ENCODE assay signal across 26 cellular contexts in genomic region chr3:100518244-100518643, GRCh38.
"Had no signal": no experiment of that assay in that cellular context is flagged by ENCODE, and none has a peak within 500 bp of the region (broad histone marks: within the 10 kb centered on the region; RNA-seq: fewer than 3 reads in every experiment).

No MANE protein-coding gene starts in this region.

- H3K4me1 Mint-ChIP-seq: activated CD4-positive, alpha-beta T cell treated with anti-CD3 and anti-CD28 coated beads for 36 hours; activated naive CD8-positive, alpha-beta T cell treated with anti-CD3 and anti-CD28 coated beads for 36 hours; brain; mesothelial cell of epicardium; naive B cell; neural crest cell; stimulated activated memory B cell treated with anti-CD40 and anti-IgM and Interleukin-4, amounts not matched to agents 10 μg/mL and 1 μg/mL and 100 μg/mL, for 72 hours; stimulated activated naive CD8-positive, alpha-beta T cell treated with anti-CD3 and anti-CD28 coated beads, Interleukin-15, amount 100 ng/mL, for 72 hours had no signal

- H3K27me3 Mint-ChIP-seq: activated CD4-positive, alpha-beta T cell treated with anti-CD3 and anti-CD28 coated beads for 36 hours; activated naive CD8-positive, alpha-beta T cell treated with anti-CD3 and anti-CD28 coated beads for 36 hours; brain; stimulated activated naive CD8-positive, alpha-beta T cell treated with anti-CD3 and anti-CD28 coated beads, Interleukin-15, amount 100 ng/mL, for 72 hours had no signal

- H3K4me3 Mint-ChIP-seq: activated CD4-positive, alpha-beta T cell treated with anti-CD3 and anti-CD28 coated beads for 36 hours; activated naive CD4-positive, alpha-beta T cell treated with anti-CD3 and anti-CD28 coated beads for 36 hours; activated naive CD8-positive, alpha-beta T cell treated with anti-CD3 and anti-CD28 coated beads for 36 hours; activated T-cell treated with anti-CD3 and anti-CD28 coated beads, Interleukin-2, amount 50 U/mL, for 72 hours; mesothelial cell of epicardium; neural crest cell; stimulated activated memory B cell treated with anti-CD40 and anti-IgM and Interleukin-4, amounts not matched to agents 10 μg/mL and 1 μg/mL and 100 μg/mL, for 72 hours; stimulated activated naive CD8-positive, alpha-beta T cell treated with anti-CD3 and anti-CD28 coated beads, Interleukin-15, amount 100 ng/mL, for 72 hours had no signal

- H3K4me3 ChIP-seq: ascending aorta, cardiac muscle cell, colonic mucosa, thyroid gland, upper lobe of left lung had no signal

- H3K27ac Mint-ChIP-seq: activated CD4-positive, alpha-beta T cell treated with anti-CD3 and anti-CD28 coated beads for 36 hours; activated naive CD4-positive, alpha-beta T cell treated with anti-CD3 and anti-CD28 coated beads for 36 hours; activated naive CD8-positive, alpha-beta T cell treated with anti-CD3 and anti-CD28 coated beads for 36 hours; activated T-cell treated with anti-CD3 and anti-CD28 coated beads, Interleukin-2, amount 50 U/mL, for 72 hours; mesothelial cell of epicardium; stimulated activated memory B cell treated with anti-CD40 and anti-IgM and Interleukin-4, amounts not matched to agents 10 μg/mL and 1 μg/mL and 100 μg/mL, for 72 hours; stimulated activated naive CD8-positive, alpha-beta T cell treated with anti-CD3 and anti-CD28 coated beads, Interleukin-15, amount 100 ng/mL, for 72 hours had no signal

- ATAC-seq: activated CD4-positive, alpha-beta T cell treated with anti-CD3 and anti-CD28 coated beads for 36 hours; activated T-cell treated with anti-CD3 and anti-CD28 coated beads, Interleukin-2, amount 50 U/mL, for 72 hours; left ventricle myocardium superior; right cardiac atrium; stimulated activated naive CD8-positive, alpha-beta T cell treated with anti-CD3 and anti-CD28 coated beads, Interleukin-15, amount 100 ng/mL, for 72 hours had no signal

- H3K36me3 ChIP-seq: colonic mucosa, thyroid gland, upper lobe of left lung had no signal

- DNase-seq: activated CD4-positive, alpha-beta T cell treated with anti-CD3 and anti-CD28 coated beads for 36 hours; activated CD4-positive, CD25-positive, alpha-beta regulatory T cell; activated effector memory CD4-positive, alpha-beta T cell treated with Interleukin-2 at 50 U/mL for 16 hours; activated naive CD4-positive, alpha-beta T cell treated with anti-CD3 and anti-CD28 coated beads for 36 hours; activated naive CD8-positive, alpha-beta T cell treated with anti-CD3 and anti-CD28 coated beads for 36 hours; activated T-cell treated with anti-CD3 and anti-CD28 coated beads for 4 hours; activated T-cell treated with anti-CD3 and anti-CD28 coated beads, Interleukin-2, amount 50 U/mL, for 72 hours; cerebellar nuclear complex; colonic mucosa; effector CD8-positive, alpha-beta T cell; islet precursor cell; left ventricle myocardium superior; naive B cell; right cardiac atrium; stimulated activated CD4-positive, alpha-beta T cell treated with anti-CD3 and anti-CD28 coated beads, Interleukin-4, amount 100 ng/mL, for 24 hours; stimulated activated naive CD8-positive, alpha-beta T cell treated with anti-CD3 and anti-CD28 coated beads, Interleukin-15, amount 100 ng/mL, for 72 hours; substantia nigra; T-helper 1 cell; thyroid gland; upper lobe of left lung had no signal

- H3K4me1 ChIP-seq: ascending aorta, colonic mucosa, thyroid gland, upper lobe of left lung had no signal

- H3K36me3 Mint-ChIP-seq: activated naive CD8-positive, alpha-beta T cell treated with anti-CD3 and anti-CD28 coated beads for 36 hours; naive B cell; stimulated activated memory B cell treated with anti-CD40 and anti-IgM and Interleukin-4, amounts not matched to agents 10 μg/mL and 1 μg/mL and 100 μg/mL, for 72 hours had no signal

- H3K9me3 Mint-ChIP-seq: activated naive CD4-positive, alpha-beta T cell treated with anti-CD3 and anti-CD28 coated beads for 36 hours; activated naive CD8-positive, alpha-beta T cell treated with anti-CD3 and anti-CD28 coated beads for 36 hours; activated T-cell treated with anti-CD3 and anti-CD28 coated beads, Interleukin-2, amount 50 U/mL, for 72 hours; stimulated activated memory B cell treated with anti-CD40 and anti-IgM and Interleukin-4, amounts not matched to agents 10 μg/mL and 1 μg/mL and 100 μg/mL, for 72 hours; stimulated activated naive CD8-positive, alpha-beta T cell treated with anti-CD3 and anti-CD28 coated beads, Interleukin-15, amount 100 ng/mL, for 72 hours had no signal

- H3K27me3 ChIP-seq: ascending aorta, cardiac muscle cell, colonic mucosa, thyroid gland, upper lobe of left lung had no signal

- H3K9me3 ChIP-seq: ascending aorta, colonic mucosa, thyroid gland, upper lobe of left lung had no signal

- H3K27ac ChIP-seq: ascending aorta, cardiac muscle cell, colonic mucosa, thyroid gland, upper lobe of left lung had no signal
